ENCODE assay signal across 8 cellular contexts in the genomic region with DNA sequence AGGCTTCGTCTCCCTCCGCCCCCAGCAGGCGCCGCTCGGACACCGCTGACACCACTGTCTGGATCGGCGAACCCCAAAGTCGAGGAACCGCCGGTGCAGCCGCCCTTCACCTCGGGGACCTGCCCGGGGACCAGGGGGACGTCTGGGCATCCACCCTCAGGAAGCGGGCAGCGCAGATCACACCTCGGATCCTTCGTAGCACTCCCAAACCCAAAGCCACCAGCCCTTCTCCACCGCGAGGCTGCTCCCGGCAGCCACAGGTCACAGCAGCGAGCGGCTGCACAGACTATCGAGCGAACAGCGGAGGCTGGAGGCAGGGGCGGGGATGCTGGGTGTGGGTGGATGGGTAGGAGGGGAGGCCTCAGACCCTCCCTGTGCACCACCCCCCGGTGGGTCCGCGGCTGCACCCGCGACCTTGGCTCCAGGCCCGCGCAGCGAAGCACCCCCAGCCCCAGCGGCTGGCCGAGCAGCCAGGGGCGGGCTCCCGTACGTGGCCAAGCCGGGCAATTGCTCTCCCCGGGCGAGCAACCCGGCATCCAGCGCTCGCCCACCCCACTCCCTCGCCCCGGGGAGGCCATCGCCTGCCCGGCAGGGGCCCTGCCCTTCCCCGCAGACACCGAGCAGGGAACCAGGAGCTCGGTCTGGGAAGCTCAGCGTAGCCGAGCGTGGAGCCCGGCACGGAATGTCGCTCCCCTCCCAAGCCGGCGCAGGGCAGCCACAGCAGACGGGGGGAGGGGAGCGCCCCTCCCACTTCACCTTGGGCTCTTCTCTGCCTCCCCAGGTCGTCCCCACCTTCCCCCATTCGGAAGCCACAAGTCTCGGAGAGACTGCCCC.
DNase-seq lines count a peak whose midpoint lies in the region; ATAC-seq and TF ChIP-seq lines count a peak whose summit lies in the region.

No MANE protein-coding gene starts in this region.

- peak; percentile 26 for TF ChIP-seq CTCF in GM12873 (IDR thresholded peaks at IDR 0.05; ENCODE audit: insufficient read depth, low read depth, low read length, missing control alignments)

- DNase-seq in NCI-H774 (lab: John Stamatoyannopoulos, UW), result peak; percentile 78
- peak; percentile 53 for DNase-seq in astrocyte of the hippocampus (ENCODE audit: low read depth, low spot score)
- peak; percentile 12 for DNase-seq in iris pigment epithelial cell (ENCODE audit: low read depth)
- DNase-seq in stimulated activated CD4-positive, alpha-beta T cell treated with anti-CD3 and anti-CD28 coated beads, Interleukin-12 subunit alpha, Interleukin-12 subunit beta, amount 100 ng/mL, for 4 hours, result peak; percentile 9

- no peak for ATAC-seq in HG03457 (IDR thresholded peaks at IDR 0.05; ENCODE audit: unreplicated experiment)
- ATAC-seq in GM21576 (IDR thresholded peaks at IDR 0.05; ENCODE audit: unreplicated experiment), result no peak
- ATAC-seq in GM19035 (IDR thresholded peaks at IDR 0.05; ENCODE audit: unreplicated experiment), result no peak

Comparison
In these comparisons a context has a peak if more than half of its experiments do, and no peak if none do; other contexts are left out.
1. DNase-seq: peak in every context shown above with its lines; median percentile 78 in NCI-H774; 53 in astrocyte of the hippocampus; 12 in iris pigment epithelial cell; 9 in stimulated activated CD4-positive, alpha-beta T cell treated with anti-CD3 and anti-CD28 coated beads, Interleukin-12 subunit alpha, Interleukin-12 subunit beta, amount 100 ng/mL, for 4 hours.